Comparison of ENCODE assay signal across 2 cellular contexts in genomic region chr2:8416836-8417832, GRCh38.
TF ChIP-seq lines count a peak whose summit lies in the region.

No MANE protein-coding gene starts in this region.

TF ChIP-seq in SK-N-SH, 30 proteins besides CTCF, POLR2A, EP300 and RAD21:
- TF ChIP-seq GATA2 (CRISPR knock-in tag; IDR thresholded peaks at IDR 0.05) (no peak), NFIC (IDR thresholded peaks at IDR 0.05; ENCODE audit: borderline replicate concordance) (no peak), FOXJ3 (CRISPR knock-in tag; IDR thresholded peaks at IDR 0.05) (no peak), JUND (IDR thresholded peaks at IDR 0.05) (no peak), TAF1 (IDR thresholded peaks at IDR 0.05; ENCODE audit: borderline replicate concordance, low read depth, low read length) (no peak)

TF ChIP-seq in SK-N-SH treated with all-trans-retinoic acid at 6 μM for 48 hours, 23 proteins besides CTCF, POLR2A, EP300 and RAD21:
- no peak for TF ChIP-seq ZNF565 (CRISPR knock-in tag; conservative IDR thresholded peaks at IDR 0.05; ENCODE audit: low read depth)
- TF ChIP-seq RARB (CRISPR knock-in tag; IDR thresholded peaks at IDR 0.05), result no peak
- TF ChIP-seq TCF4 (CRISPR knock-in tag; IDR thresholded peaks at IDR 0.05; ENCODE audit: borderline replicate concordance), result no peak
- TF ChIP-seq ZNF8 (CRISPR knock-in tag; IDR thresholded peaks at IDR 0.05), result no peak
- no peak for TF ChIP-seq BACH2 (CRISPR knock-in tag; IDR thresholded peaks at IDR 0.05; ENCODE audit: borderline replicate concordance)
- TF ChIP-seq OSR1 (CRISPR knock-in tag; IDR thresholded peaks at IDR 0.05), result no peak
- no peak for TF ChIP-seq PPARA (CRISPR knock-in tag; IDR thresholded peaks at IDR 0.05; ENCODE audit: borderline replicate concordance)
- TF ChIP-seq, protein P1, sequence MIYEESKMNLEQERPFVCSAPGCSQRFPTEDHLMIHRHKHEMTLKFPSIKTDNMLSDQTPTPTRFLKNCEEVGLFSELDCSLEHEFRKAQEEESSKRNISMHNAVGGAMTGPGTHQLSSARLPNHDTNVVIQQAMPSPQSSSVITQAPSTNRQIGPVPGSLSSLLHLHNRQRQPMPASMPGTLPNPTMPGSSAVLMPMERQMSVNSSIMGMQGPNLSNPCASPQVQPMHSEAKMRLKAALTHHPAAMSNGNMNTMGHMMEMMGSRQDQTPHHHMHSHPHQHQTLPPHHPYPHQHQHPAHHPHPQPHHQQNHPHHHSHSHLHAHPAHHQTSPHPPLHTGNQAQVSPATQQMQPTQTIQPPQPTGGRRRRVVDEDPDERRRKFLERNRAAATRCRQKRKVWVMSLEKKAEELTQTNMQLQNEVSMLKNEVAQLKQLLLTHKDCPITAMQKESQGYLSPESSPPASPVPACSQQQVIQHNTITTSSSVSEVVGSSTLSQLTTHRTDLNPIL (CRISPR knock-in tag; IDR thresholded peaks at IDR 0.05; ENCODE audit: low read depth), result no peak
- no peak for TF ChIP-seq ESRRG (CRISPR knock-in tag; IDR thresholded peaks at IDR 0.05)
- TF ChIP-seq ARNTL (CRISPR knock-in tag; IDR thresholded peaks at IDR 0.05; ENCODE audit: borderline replicate concordance, low read depth), result no peak
- TF ChIP-seq TOX (CRISPR knock-in tag; IDR thresholded peaks at IDR 0.05; ENCODE audit: borderline replicate concordance), result no peak
- TF ChIP-seq PATZ1 (CRISPR knock-in tag; IDR thresholded peaks at IDR 0.05; ENCODE audit: borderline replicate concordance), result no peak
- TF ChIP-seq CSDC2 (CRISPR knock-in tag; IDR thresholded peaks at IDR 0.05), result no peak
- TF ChIP-seq ISL1 (CRISPR knock-in tag; IDR thresholded peaks at IDR 0.05), result no peak
- no peak for TF ChIP-seq CSRNP3 (CRISPR knock-in tag; IDR thresholded peaks at IDR 0.05)
- no peak for TF ChIP-seq ZFP30 (CRISPR knock-in tag; IDR thresholded peaks at IDR 0.05)
